In the genomic region with DNA sequence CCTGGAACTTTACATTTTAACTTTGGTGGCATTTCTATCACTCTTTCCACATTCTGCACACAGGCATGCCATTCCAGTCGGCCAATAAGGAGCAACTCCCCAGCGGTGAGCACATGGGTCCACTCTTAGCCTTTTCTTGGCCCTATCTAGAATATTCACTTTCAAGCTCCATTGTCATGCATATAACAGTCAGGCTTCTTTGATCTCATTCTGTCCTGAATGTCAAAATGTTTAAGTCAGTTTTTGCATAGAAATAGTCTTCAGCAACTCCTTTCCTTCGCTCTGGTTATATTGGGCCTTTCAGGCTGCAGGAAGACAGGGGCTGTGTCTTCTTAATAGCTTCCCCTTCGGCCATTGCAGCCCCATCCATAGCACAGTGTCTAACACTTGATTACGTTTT, we compare ENCODE assay signal across 1 cellular context.
TF ChIP-seq lines count a peak whose summit lies in the region.

No MANE protein-coding gene starts in this region.

TF ChIP-seq in WTC11, 78 proteins besides CTCF, POLR2A, EP300 and RAD21 (continued from another document):
- TF ChIP-seq ARID4B (CRISPR knock-in tag; IDR thresholded peaks at IDR 0.05; ENCODE audit: borderline replicate concordance) (no peak), FOXP1 (CRISPR knock-in tag; IDR thresholded peaks at IDR 0.05; ENCODE audit: borderline replicate concordance) (no peak), MYBL2 (CRISPR knock-in tag; IDR thresholded peaks at IDR 0.05) (no peak), PREB (CRISPR knock-in tag; IDR thresholded peaks at IDR 0.05; ENCODE audit: borderline replicate concordance) (no peak), GABPB1 (CRISPR knock-in tag; IDR thresholded peaks at IDR 0.05) (no peak), MXD4 (CRISPR knock-in tag; IDR thresholded peaks at IDR 0.05; ENCODE audit: borderline replicate concordance) (no peak)
- TF ChIP-seq, protein P1, sequence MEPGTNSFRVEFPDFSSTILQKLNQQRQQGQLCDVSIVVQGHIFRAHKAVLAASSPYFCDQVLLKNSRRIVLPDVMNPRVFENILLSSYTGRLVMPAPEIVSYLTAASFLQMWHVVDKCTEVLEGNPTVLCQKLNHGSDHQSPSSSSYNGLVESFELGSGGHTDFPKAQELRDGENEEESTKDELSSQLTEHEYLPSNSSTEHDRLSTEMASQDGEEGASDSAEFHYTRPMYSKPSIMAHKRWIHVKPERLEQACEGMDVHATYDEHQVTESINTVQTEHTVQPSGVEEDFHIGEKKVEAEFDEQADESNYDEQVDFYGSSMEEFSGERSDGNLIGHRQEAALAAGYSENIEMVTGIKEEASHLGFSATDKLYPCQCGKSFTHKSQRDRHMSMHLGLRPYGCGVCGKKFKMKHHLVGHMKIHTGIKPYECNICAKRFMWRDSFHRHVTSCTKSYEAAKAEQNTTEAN (CRISPR knock-in tag; IDR thresholded peaks at IDR 0.05) = no peak
